Comparison of ENCODE assay signal across 1 cellular context in the genomic region with DNA sequence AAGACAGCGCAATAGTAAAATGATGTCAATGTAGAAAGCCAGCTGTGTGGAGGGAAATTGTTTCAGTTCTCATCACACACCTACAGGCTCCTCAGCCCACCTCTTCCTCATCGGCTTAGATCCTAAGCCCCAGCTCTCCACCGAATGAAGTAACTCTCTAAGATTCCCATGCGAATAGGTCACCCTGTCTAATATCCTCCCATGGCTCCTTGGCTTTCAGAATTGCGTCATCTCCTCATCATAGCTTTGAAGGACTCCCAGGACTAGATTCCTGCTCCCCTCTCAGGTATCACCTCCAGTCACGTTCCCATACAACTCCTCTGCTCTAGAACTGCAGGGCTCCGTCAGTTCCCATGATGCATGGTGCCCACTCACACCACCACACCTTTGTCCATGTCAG.
A peak's percentile ranks its signal among the peaks of the same experiment; 100 is the strongest.
TF ChIP-seq lines count a peak whose summit lies in the region.

No MANE protein-coding gene starts in this region.

TF ChIP-seq in K562, 482 proteins besides CTCF, POLR2A, EP300 and RAD21 (continued from another document and continues in another):
- TF ChIP-seq RBM14 (IDR thresholded peaks at IDR 0.05; ENCODE audit: borderline replicate concordance, insufficient read depth, low read depth, low read length) (no peak), ARID2 (IDR thresholded peaks at IDR 0.05) (no peak), RFX1 (IDR thresholded peaks at IDR 0.05) (no peak), U2AF1 (optimal IDR thresholded peaks at IDR 0.05; ENCODE audit: low read depth, low read length) (no peak), ZKSCAN8 (CRISPR knock-in tag; IDR thresholded peaks at IDR 0.05) (no peak), JUN (IDR thresholded peaks at IDR 0.05; ENCODE audit: borderline replicate concordance, low read depth, low read length) (no peak), JUN (CRISPR knock-in tag; IDR thresholded peaks at IDR 0.05; ENCODE audit: borderline replicate concordance) (no peak), HDAC8 (tag; IDR thresholded peaks at IDR 0.05) (no peak), TBL1XR1 (IDR thresholded peaks at IDR 0.05; ENCODE audit: low read length in 2 of 2) (no peak), ZNF780A (CRISPR knock-in tag; IDR thresholded peaks at IDR 0.05) (no peak), ZNF134 (CRISPR knock-in tag; conservative IDR thresholded peaks at IDR 0.05) (no peak), GTF2F1 (IDR thresholded peaks at IDR 0.05; ENCODE audit: low read depth, low read length) (no peak), TCFL5 (CRISPR knock-in tag; conservative IDR thresholded peaks at IDR 0.05) (no peak), ATF7 (IDR thresholded peaks at IDR 0.05) (peak; percentile 47; the same call in 1 of the 2 replicates), IRF2 (CRISPR knock-in tag; IDR thresholded peaks at IDR 0.05) (no peak), CEBPB (tag; IDR thresholded peaks at IDR 0.05) (peak; percentile 80), NCOA4 (IDR thresholded peaks at IDR 0.05; ENCODE audit: partially characterized antibody) (no peak), NFATC3 (IDR thresholded peaks at IDR 0.05) (no peak), TRIM24 (IDR thresholded peaks at IDR 0.05) (no peak), CCAR2 (IDR thresholded peaks at IDR 0.05; ENCODE audit: low read depth, low read length) (no peak), BCL6 (CRISPR knock-in tag; IDR thresholded peaks at IDR 0.05) (no peak), ELF4 (CRISPR knock-in tag; IDR thresholded peaks at IDR 0.05) (no peak), POLR3A (IDR thresholded peaks at IDR 0.05; ENCODE audit: borderline replicate concordance, extremely low read depth, insufficient read depth, insufficient read length) (no peak), HMG20B (CRISPR knock-in tag; IDR thresholded peaks at IDR 0.05) (no peak), CSDE1 (IDR thresholded peaks at IDR 0.05) (no peak), ZNF316 (IDR thresholded peaks at IDR 0.05) (no peak), SNIP1 (IDR thresholded peaks at IDR 0.05; ENCODE audit: low read depth) (no peak), ZNF12 (CRISPR knock-in tag; IDR thresholded peaks at IDR 0.05) (no peak), KDM1A (IDR thresholded peaks at IDR 0.05) (no peak), FOS (IDR thresholded peaks at IDR 0.05; ENCODE audit: extremely low read depth, insufficient read length) (no peak), ZBTB8A (IDR thresholded peaks at IDR 0.05; ENCODE audit: partially characterized antibody) (no peak), SRSF1 (IDR thresholded peaks at IDR 0.05; ENCODE audit: low read depth, low read length) (no peak), NUFIP1 (IDR thresholded peaks at IDR 0.05; ENCODE audit: partially characterized antibody) (no peak), ZBED1 (IDR thresholded peaks at IDR 0.05) (no peak), HDAC3 (IDR thresholded peaks at IDR 0.05; ENCODE audit: borderline replicate concordance, partially characterized antibody) (no peak), ZNF311 (CRISPR knock-in tag; IDR thresholded peaks at IDR 0.05) (no peak), HNRNPK (IDR thresholded peaks at IDR 0.05; ENCODE audit: low read depth, low read length, poor library complexity, severe bottlenecking) (no peak), JUND (IDR thresholded peaks at IDR 0.05; ENCODE audit: borderline replicate concordance, low read depth, low read length) (0 out of 2 replicates have a peak, but pooled peaks have one; percentile 25), JUND (tag; IDR thresholded peaks at IDR 0.05; ENCODE audit: borderline replicate concordance, low read depth, low read length) (no peak), PML (IDR thresholded peaks at IDR 0.05; ENCODE audit: low read length) (no peak), PPARD (CRISPR knock-in tag; IDR thresholded peaks at IDR 0.05) (no peak), FIP1L1 (IDR thresholded peaks at IDR 0.05; ENCODE audit: low read depth, low read length, poor library complexity, severe bottlenecking) (no peak), MCM7 (IDR thresholded peaks at IDR 0.05) (no peak)
- TF ChIP-seq, protein P1, sequence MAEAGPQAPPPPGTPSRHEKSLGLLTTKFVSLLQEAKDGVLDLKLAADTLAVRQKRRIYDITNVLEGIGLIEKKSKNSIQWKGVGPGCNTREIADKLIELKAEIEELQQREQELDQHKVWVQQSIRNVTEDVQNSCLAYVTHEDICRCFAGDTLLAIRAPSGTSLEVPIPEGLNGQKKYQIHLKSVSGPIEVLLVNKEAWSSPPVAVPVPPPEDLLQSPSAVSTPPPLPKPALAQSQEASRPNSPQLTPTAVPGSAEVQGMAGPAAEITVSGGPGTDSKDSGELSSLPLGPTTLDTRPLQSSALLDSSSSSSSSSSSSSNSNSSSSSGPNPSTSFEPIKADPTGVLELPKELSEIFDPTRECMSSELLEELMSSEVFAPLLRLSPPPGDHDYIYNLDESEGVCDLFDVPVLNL (CRISPR knock-in tag; IDR thresholded peaks at IDR 0.05; ENCODE audit: low read depth), result no peak
- TF ChIP-seq, protein P2, sequence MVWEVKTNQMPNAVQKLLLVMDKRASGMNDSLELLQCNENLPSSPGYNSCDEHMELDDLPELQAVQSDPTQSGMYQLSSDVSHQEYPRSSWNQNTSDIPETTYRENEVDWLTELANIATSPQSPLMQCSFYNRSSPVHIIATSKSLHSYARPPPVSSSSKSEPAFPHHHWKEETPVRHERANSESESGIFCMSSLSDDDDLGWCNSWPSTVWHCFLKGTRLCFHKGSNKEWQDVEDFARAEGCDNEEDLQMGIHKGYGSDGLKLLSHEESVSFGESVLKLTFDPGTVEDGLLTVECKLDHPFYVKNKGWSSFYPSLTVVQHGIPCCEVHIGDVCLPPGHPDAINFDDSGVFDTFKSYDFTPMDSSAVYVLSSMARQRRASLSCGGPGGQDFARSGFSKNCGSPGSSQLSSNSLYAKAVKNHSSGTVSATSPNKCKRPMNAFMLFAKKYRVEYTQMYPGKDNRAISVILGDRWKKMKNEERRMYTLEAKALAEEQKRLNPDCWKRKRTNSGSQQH (CRISPR knock-in tag; IDR thresholded peaks at IDR 0.05), result 0 out of 2 replicates have a peak, but pooled peaks have one; percentile 44
- TF ChIP-seq, protein P3, sequence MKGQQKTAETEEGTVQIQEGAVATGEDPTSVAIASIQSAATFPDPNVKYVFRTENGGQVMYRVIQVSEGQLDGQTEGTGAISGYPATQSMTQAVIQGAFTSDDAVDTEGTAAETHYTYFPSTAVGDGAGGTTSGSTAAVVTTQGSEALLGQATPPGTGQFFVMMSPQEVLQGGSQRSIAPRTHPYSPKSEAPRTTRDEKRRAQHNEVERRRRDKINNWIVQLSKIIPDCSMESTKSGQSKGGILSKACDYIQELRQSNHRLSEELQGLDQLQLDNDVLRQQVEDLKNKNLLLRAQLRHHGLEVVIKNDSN (CRISPR knock-in tag; IDR thresholded peaks at IDR 0.05), result no peak
- TF ChIP-seq, protein P4, sequence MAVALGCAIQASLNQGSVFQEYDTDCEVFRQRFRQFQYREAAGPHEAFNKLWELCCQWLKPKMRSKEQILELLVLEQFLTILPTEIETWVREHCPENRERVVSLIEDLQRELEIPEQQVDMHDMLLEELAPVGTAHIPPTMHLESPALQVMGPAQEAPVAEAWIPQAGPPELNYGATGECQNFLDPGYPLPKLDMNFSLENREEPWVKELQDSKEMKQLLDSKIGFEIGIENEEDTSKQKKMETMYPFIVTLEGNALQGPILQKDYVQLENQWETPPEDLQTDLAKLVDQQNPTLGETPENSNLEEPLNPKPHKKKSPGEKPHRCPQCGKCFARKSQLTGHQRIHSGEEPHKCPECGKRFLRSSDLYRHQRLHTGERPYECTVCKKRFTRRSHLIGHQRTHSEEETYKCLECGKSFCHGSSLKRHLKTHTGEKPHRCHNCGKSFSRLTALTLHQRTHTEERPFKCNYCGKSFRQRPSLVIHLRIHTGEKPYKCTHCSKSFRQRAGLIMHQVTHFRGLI (CRISPR knock-in tag; IDR thresholded peaks at IDR 0.05), result no peak
- TF ChIP-seq, protein P5, sequence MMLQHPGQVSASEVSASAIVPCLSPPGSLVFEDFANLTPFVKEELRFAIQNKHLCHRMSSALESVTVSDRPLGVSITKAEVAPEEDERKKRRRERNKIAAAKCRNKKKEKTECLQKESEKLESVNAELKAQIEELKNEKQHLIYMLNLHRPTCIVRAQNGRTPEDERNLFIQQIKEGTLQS (IDR thresholded peaks at IDR 0.05), result peak; percentile 90
- TF ChIP-seq, protein P5 (CRISPR knock-in tag; conservative IDR thresholded peaks at IDR 0.05), result no peak
- TF ChIP-seq, protein P6, sequence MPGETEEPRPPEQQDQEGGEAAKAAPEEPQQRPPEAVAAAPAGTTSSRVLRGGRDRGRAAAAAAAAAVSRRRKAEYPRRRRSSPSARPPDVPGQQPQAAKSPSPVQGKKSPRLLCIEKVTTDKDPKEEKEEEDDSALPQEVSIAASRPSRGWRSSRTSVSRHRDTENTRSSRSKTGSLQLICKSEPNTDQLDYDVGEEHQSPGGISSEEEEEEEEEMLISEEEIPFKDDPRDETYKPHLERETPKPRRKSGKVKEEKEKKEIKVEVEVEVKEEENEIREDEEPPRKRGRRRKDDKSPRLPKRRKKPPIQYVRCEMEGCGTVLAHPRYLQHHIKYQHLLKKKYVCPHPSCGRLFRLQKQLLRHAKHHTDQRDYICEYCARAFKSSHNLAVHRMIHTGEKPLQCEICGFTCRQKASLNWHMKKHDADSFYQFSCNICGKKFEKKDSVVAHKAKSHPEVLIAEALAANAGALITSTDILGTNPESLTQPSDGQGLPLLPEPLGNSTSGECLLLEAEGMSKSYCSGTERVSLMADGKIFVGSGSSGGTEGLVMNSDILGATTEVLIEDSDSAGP (CRISPR knock-in tag; IDR thresholded peaks at IDR 0.05), result no peak
- TF ChIP-seq, protein P7, sequence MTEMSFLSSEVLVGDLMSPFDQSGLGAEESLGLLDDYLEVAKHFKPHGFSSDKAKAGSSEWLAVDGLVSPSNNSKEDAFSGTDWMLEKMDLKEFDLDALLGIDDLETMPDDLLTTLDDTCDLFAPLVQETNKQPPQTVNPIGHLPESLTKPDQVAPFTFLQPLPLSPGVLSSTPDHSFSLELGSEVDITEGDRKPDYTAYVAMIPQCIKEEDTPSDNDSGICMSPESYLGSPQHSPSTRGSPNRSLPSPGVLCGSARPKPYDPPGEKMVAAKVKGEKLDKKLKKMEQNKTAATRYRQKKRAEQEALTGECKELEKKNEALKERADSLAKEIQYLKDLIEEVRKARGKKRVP (CRISPR knock-in tag; IDR thresholded peaks at IDR 0.05), result no peak
- TF ChIP-seq, protein P8, sequence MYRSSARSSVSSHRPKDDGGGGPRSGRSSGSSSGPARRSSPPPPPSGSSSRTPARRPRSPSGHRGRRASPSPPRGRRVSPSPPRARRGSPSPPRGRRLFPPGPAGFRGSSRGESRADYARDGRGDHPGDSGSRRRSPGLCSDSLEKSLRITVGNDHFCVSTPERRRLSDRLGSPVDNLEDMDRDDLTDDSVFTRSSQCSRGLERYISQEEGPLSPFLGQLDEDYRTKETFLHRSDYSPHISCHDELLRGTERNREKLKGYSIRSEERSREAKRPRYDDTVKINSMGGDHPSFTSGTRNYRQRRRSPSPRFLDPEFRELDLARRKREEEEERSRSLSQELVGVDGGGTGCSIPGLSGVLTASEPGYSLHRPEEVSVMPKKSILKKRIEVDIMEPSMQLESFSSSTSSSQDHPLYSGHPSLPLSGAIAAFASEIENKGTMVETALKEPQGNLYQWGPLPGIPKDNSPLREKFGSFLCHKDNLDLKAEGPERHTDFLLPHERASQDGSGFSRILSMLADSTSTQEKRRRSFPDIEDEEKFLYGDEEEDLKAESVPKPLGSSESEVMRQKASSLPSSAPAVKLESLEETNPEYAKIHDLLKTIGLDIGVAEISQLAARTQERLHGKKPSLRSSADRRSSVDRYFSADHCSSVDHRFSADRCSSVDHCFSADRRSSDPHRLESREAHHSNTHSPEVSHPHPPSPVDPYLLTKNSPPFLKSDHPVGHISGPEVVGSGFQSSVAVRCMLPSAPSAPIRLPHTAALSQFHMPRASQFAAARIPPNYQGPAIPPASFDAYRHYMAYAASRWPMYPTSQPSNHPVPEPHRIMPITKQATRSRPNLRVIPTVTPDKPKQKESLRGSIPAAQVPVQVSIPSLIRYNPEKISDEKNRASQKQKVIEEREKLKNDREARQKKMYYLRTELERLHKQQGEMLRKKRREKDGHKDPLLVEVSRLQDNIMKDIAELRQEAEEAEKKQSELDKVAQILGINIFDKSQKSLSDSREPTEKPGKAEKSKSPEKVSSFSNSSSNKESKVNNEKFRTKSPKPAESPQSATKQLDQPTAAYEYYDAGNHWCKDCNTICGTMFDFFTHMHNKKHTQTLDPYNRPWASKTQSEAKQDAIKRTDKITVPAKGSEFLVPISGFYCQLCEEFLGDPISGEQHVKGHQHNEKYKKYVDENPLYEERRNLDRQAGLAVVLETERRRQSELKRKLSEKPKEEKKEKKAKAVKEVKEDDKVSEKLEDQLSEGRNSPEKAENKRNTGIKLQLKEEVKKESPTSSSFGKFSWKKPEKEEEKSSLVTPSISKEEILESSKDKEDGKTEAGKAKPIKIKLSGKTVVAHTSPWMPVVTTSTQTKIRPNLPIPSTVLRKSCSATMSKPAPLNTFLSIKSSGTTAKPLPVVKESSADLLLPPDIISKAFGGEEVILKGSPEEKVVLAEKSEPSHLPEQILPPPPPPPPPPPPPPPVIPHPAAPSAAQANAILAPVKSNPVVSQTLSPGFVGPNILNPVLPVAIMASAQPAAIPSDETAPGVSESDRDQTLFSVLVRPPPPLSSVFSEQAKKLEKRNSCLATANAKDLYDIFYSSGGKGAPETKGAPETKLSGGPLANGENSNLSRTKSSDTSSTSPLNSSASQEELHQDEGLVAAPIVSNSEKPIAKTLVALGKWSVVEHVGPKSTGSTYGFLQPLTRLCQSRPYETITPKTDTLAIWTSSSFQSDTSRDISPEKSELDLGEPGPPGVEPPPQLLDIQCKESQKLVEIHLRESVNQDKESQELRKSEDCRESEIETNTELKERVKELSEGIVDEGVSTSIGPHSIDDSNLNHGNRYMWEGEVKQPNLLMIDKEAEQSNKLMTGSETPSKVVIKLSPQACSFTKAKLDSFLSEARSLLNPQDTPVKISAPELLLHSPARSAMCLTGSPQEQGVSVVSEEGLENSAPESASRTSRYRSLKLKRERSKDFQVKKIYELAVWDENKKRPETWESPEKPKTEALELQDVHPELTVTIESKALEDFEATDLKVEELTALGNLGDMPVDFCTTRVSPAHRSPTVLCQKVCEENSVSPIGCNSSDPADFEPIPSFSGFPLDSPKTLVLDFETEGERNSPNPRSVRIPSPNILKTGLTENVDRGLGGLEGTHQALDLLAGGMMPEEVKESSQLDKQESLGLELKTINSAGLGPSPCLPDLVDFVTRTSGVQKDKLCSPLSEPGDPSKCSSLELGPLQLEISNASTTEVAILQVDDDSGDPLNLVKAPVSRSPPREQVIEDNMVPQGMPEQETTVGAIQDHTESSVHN (IDR thresholded peaks at IDR 0.05; ENCODE audit: borderline replicate concordance in 1 of 2, low read depth in 1 of 2), result no peak
- TF ChIP-seq, protein P9, sequence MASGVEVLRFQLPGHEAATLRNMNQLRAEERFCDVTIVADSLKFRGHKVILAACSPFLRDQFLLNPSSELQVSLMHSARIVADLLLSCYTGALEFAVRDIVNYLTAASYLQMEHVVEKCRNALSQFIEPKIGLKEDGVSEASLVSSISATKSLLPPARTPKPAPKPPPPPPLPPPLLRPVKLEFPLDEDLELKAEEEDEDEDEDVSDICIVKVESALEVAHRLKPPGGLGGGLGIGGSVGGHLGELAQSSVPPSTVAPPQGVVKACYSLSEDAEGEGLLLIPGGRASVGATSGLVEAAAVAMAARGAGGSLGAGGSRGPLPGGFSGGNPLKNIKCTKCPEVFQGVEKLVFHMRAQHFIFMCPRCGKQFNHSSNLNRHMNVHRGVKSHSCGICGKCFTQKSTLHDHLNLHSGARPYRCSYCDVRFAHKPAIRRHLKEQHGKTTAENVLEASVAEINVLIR (CRISPR knock-in tag; IDR thresholded peaks at IDR 0.05), result no peak
